In the genomic region with DNA sequence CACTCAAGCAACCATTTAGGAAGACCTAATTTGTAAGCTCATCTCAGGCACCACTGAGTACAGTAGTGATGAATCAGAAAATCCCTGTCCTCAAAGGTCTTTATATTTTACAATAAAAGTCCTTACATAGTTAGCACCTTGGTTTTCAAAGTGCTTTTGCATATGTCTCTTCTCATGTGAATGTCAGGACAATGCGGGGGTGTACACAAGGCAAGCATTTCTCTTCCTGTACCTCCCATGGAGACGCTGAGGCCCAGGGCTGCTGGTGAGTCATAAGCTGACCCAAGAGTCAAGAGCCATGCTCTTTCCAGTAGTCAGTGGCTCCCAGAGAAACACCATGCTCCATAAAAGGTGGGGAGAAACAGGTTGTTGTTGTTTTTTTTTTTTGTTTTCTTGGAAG, we compare ENCODE assay signal across 11 cellular contexts.
A peak's percentile ranks its signal among the peaks of the same experiment; 100 is the strongest.
DNase-seq lines count a peak whose midpoint lies in the region; ATAC-seq, FAIRE-seq and TF ChIP-seq lines count a peak whose summit lies in the region.
"Had no signal": no experiment of that assay in that cellular context is flagged by ENCODE, and none has a peak within 500 bp of the region (broad histone marks: within the 10 kb centered on the region; RNA-seq: fewer than 3 reads in every experiment).

No MANE protein-coding gene starts in this region.

- H3K4me2 ChIP-seq in IMR-90 (ENCODE audit: low read depth, low read length) (no peak overlapping the region), astrocyte (ENCODE audit: low read length) (peak overlapping the region; percentile 7), neural cell (ENCODE audit: low read length) (no peak overlapping the region)

- H3K56ac ChIP-seq in IMR-90 (ENCODE audit: extremely low read depth, insufficient read depth, low read length), result no peak overlapping the region

- no peaks in the 10 kb centered on the region for H3K9me3 ChIP-seq in IMR-90 (ENCODE audit: control insufficient read depth, insufficient read depth, low read length)
- no peaks in the 10 kb centered on the region for H3K9me3 ChIP-seq in astrocyte (ENCODE audit: insufficient read depth, low read depth, low read length)
- no peaks in the 10 kb centered on the region for H3K9me3 ChIP-seq in neural cell (ENCODE audit: low read length)
- no peaks in the 10 kb centered on the region for H3K9me3 ChIP-seq in kidney (ENCODE audit: control insufficient read depth in 1 of 2, low read length in 2 of 2)
- H3K9me3 ChIP-seq: pancreas had no signal

- TF ChIP-seq RAD21 in IMR-90 (IDR thresholded peaks at IDR 0.05; ENCODE audit: low read length), result 0 out of 2 replicates have a peak, but pooled peaks have one; percentile 3
- no peak for TF ChIP-seq RAD21 in neural cell (conservative IDR thresholded peaks at IDR 0.05)

- no peaks in the 10 kb centered on the region for H3K9me2 ChIP-seq in neural cell (ENCODE audit: insufficient read depth, low read length)

- no peak for TF ChIP-seq POLR2A in IMR-90 (IDR thresholded peaks at IDR 0.05; ENCODE audit: low read depth, low read length)
- no peak for TF ChIP-seq POLR2A in GM12892 (IDR thresholded peaks at IDR 0.05; ENCODE audit: low read depth, low read length)

- ATAC-seq in IMR-90 (ENCODE audit: low read depth) (peak; percentile 92), HG02571 (IDR thresholded peaks at IDR 0.05; ENCODE audit: unreplicated experiment) (no peak)

- intact Hi-C loops in IMR-90 (cut with micrococcal nuclease), result no loop called here
- intact Hi-C loops in kidney (cut with DNase I), result no loop called here

- H3K4me3 Mint-ChIP-seq in astrocyte (ENCODE audit: unreplicated experiment), result no peak overlapping the region

- H3K9me3 Mint-ChIP-seq in astrocyte (ENCODE audit: unreplicated experiment), result peaks cover 3% of the 10 kb centered on the region

- H3K79me2 ChIP-seq in astrocyte (ENCODE audit: insufficient read depth, low read length) (no peaks in the 10 kb centered on the region), neural cell (replicated peaks; ENCODE audit: insufficient read depth, low read length) (peaks cover 19% of the 10 kb centered on the region)

- H3K23ac ChIP-seq in IMR-90 (ENCODE audit: low read depth, low read length), result no peak overlapping the region

- no peak overlapping the region for H2AK5ac ChIP-seq in IMR-90 (ENCODE audit: low read depth, low read length)

- H3K4me3 ChIP-seq in IMR-90 (ENCODE audit: insufficient read depth, low read depth, low read length), result no peak overlapping the region
- H3K4me3 ChIP-seq in astrocyte (ENCODE audit: insufficient read depth, low read depth, low read length), result no peak overlapping the region
- H3K4me3 ChIP-seq in neural cell (ENCODE audit: low read length), result peak overlapping the region; percentile 49
- no peak overlapping the region for H3K4me3 ChIP-seq in kidney (ENCODE audit: low read length in 2 of 2)
- H3K4me3 ChIP-seq: pancreas had no signal

- 0 out of 2 replicates have a peak, but pooled peaks cover 3% of the 10 kb centered on the region for H3K4me1 ChIP-seq in IMR-90 (ENCODE audit: control insufficient read depth, insufficient read depth, low read length)
- peaks cover 12% of the 10 kb centered on the region for H3K4me1 ChIP-seq in astrocyte (ENCODE audit: insufficient read depth, low read length)
- no peaks in the 10 kb centered on the region for H3K4me1 ChIP-seq in kidney (ENCODE audit: control insufficient read depth in 1 of 2, insufficient read depth in 1 of 2, low read depth in 1 of 2, low read length in 2 of 2)
- H3K4me1 ChIP-seq: pancreas had no signal

- dilution Hi-C loops in IMR-90 (cut with HindIII; ENCODE audit: low sequenced_read_pairs, unreplicated experiment), result no loop called here

- FAIRE-seq in astrocyte (lab: Jason Lieb, UNC) (no peak), GM12892 (lab: Jason Lieb, UNC) (no peak), kidney (lab: Jason Lieb, UNC) (no peak)
- FAIRE-seq: frontal cortex, pancreas had no signal

- POLR2A ChIA-PET in IMR-90 (lab: Charles Lee; ENCODE audit: unreplicated experiment), result no interaction called here

- TF ChIP-seq CTCF in IMR-90 (conservative IDR thresholded peaks at IDR 0.05; ENCODE audit: low read depth, low read length) (no peak), astrocyte (IDR thresholded peaks at IDR 0.05; ENCODE audit: insufficient read depth, low read depth, low read length) (no peak), neural cell (IDR thresholded peaks at IDR 0.05; ENCODE audit: poor library complexity, severe bottlenecking) (no peak), kidney (IDR thresholded peaks at IDR 0.05; ENCODE audit: borderline replicate concordance, extremely low read depth, insufficient read depth) (no peak)

- CTCF ChIA-PET in IMR-90 (lab: Yijun Ruan, JAX), result no interaction called here

- peaks cover 26% of the 10 kb centered on the region for H3K4me1 Mint-ChIP-seq in astrocyte (ENCODE audit: low read depth, unreplicated experiment)

- no peaks in the 10 kb centered on the region for H3F3A ChIP-seq in neural cell (ENCODE audit: insufficient read depth, low read length, poor library complexity, severe bottlenecking)

- H3K4ac ChIP-seq in IMR-90 (ENCODE audit: low read depth, low read length), result no peak overlapping the region

- H2AFZ ChIP-seq in IMR-90 (replicated peaks; ENCODE audit: low read length, poor library complexity) (no peak overlapping the region), astrocyte (ENCODE audit: low read depth, low read length) (no peak overlapping the region), neural cell (ENCODE audit: low read depth, low read length) (no peak overlapping the region)

- no peak overlapping the region for H3K18ac ChIP-seq in IMR-90 (ENCODE audit: low read depth, low read length)

- no peaks in the 10 kb centered on the region for H3K27me3 ChIP-seq in IMR-90 (ENCODE audit: control insufficient read depth, insufficient read depth, low read length)
- H3K27me3 ChIP-seq in astrocyte (ENCODE audit: insufficient read depth, low read length), result no peaks in the 10 kb centered on the region
- H3K27me3 ChIP-seq in neural cell (ENCODE audit: insufficient read depth, low read depth, low read length), result no peaks in the 10 kb centered on the region
- H3K27me3 ChIP-seq: pancreas had no signal

- no peaks in the 10 kb centered on the region for H3K27me3 Mint-ChIP-seq in astrocyte (ENCODE audit: low read depth, unreplicated experiment)

- H3K9me1 ChIP-seq in IMR-90 (ENCODE audit: insufficient read depth, low read length), result peaks cover 10% of the 10 kb centered on the region; the same call in 1 of the 2 replicates

- H3K27ac ChIP-seq in IMR-90 (ENCODE audit: insufficient read depth, low read length), result no peak overlapping the region
- H3K27ac ChIP-seq in astrocyte (ENCODE audit: low read depth, low read length), result no peak overlapping the region
- H3K27ac ChIP-seq in neural cell (ENCODE audit: low read length), result peak overlapping the region; percentile 80
- H3K27ac ChIP-seq in kidney (ENCODE audit: low read depth in 2 of 2, low read length in 2 of 2), result no peak overlapping the region
- H3K27ac ChIP-seq: pancreas had no signal

- H3K14ac ChIP-seq in IMR-90 (replicated peaks; ENCODE audit: low read depth, low read length), result no peak overlapping the region

- DNase-seq in NCI-H526 (lab: John Stamatoyannopoulos, UW), result peak; percentile 20 to 26
- no peak for DNase-seq in NCI-H526 treated with DMSO at 0.1 percent for 48 hours (lab: John Stamatoyannopoulos, UW)
- peak; percentile 78 for DNase-seq in IMR-90
- peak; percentile 75 for DNase-seq in astrocyte (ENCODE audit: low read depth)
- DNase-seq in GM12892 (ENCODE audit: insufficient read length), result no peak
- DNase-seq in kidney, result no peak
- DNase-seq: NCI-H446, pancreas had no signal

- no peak overlapping the region for H3K27ac Mint-ChIP-seq in astrocyte (ENCODE audit: unreplicated experiment)

- no TSS peak for BruUV-seq in IMR-90 (replicated peaks; lab: Mats Ljungman, UMichigan)

- H4K91ac ChIP-seq in IMR-90 (ENCODE audit: insufficient read depth, low read depth, low read length), result no peak overlapping the region

- H3K9ac ChIP-seq in IMR-90 (ENCODE audit: low read depth, low read length), result no peak overlapping the region
- no peak overlapping the region for H3K9ac ChIP-seq in astrocyte (ENCODE audit: low read length)
- no peak overlapping the region for H3K9ac ChIP-seq in neural cell (ENCODE audit: low read length)
- no peak overlapping the region for H3K9ac ChIP-seq in kidney (ENCODE audit: low read length in 2 of 2)

- in situ Hi-C loops in IMR-90 (cut with MboI; ENCODE audit: low sequenced_read_pairs), result no loop called here

- no peak overlapping the region for H4K5ac ChIP-seq in IMR-90 (ENCODE audit: low read depth, low read length)

- H4K8ac ChIP-seq in IMR-90 (ENCODE audit: low read depth in 2 of 2, low read length in 2 of 2), result no peak overlapping the region

- H2BK120ac ChIP-seq in IMR-90 (ENCODE audit: low read depth, low read length), result no peak overlapping the region

- TF ChIP-seq EP300 in neural cell (conservative IDR thresholded peaks at IDR 0.05; ENCODE audit: poor library complexity, severe bottlenecking), result no peak

- H2BK5ac ChIP-seq in IMR-90 (ENCODE audit: low read depth, low read length, poor library complexity, severe bottlenecking), result no peak overlapping the region

- no peak overlapping the region for H2AK9ac ChIP-seq in IMR-90 (replicated peaks; ENCODE audit: low read depth, low read length, poor library complexity)

- H3K36me3 Mint-ChIP-seq in astrocyte (ENCODE audit: low read depth, unreplicated experiment), result peaks cover 5% of the 10 kb centered on the region

- no peaks in the 10 kb centered on the region for H3K36me3 ChIP-seq in IMR-90 (ENCODE audit: control insufficient read depth, insufficient read depth, low read length)
- H3K36me3 ChIP-seq in astrocyte (ENCODE audit: insufficient read depth, low read length), result no peaks in the 10 kb centered on the region
- H3K36me3 ChIP-seq in neural cell (ENCODE audit: insufficient read depth, low read length), result peaks cover 4% of the 10 kb centered on the region
- no peaks in the 10 kb centered on the region for H3K36me3 ChIP-seq in kidney (ENCODE audit: control insufficient read depth in 1 of 2, insufficient read depth in 2 of 2, low read length in 2 of 2)
- H3K36me3 ChIP-seq: pancreas had no signal

- H2BK15ac ChIP-seq in IMR-90 (ENCODE audit: low read depth, low read length), result no peak overlapping the region

- H3K79me1 ChIP-seq in IMR-90 (ENCODE audit: low read depth in 1 of 2, low read length in 2 of 2), result no peaks in the 10 kb centered on the region

- WGBS in IMR-90 (ENCODE audit: extremely low coverage in 2 of 2, insufficient read length in 1 of 2), 2 experiments, result no CpG with 5 or more reads among the region's 2 CpGs

- H4K20me1 ChIP-seq in IMR-90 (ENCODE audit: insufficient read depth, low read length) (no peaks in the 10 kb centered on the region), astrocyte (ENCODE audit: insufficient read depth, low read length) (no peaks in the 10 kb centered on the region), neural cell (ENCODE audit: insufficient read depth) (no peaks in the 10 kb centered on the region)

- H2BK20ac ChIP-seq in IMR-90 (ENCODE audit: low read depth, low read length), result no peak overlapping the region

TF ChIP-seq in IMR-90, 13 proteins besides CTCF, POLR2A, EP300 and RAD21:
- TF ChIP-seq RCOR1 (IDR thresholded peaks at IDR 0.05; ENCODE audit: insufficient replicate concordance, low read length) (no peak), FOS (IDR thresholded peaks at IDR 0.05; ENCODE audit: low read depth, low read length) (peak; percentile 60)

Comparison
In these comparisons a context has a peak if more than half of its experiments do, and no peak if none do; other contexts are left out.
1. DNase-seq: peak in NCI-H526 (2 of 2), IMR-90 (single experiment) and astrocyte (single experiment); none in NCI-H526 treated with DMSO at 0.1 percent for 48 hours (single experiment), GM12892 (single experiment) and kidney (single experiment).